22 cellular contexts compared by ENCODE assay signal in the genomic region with DNA sequence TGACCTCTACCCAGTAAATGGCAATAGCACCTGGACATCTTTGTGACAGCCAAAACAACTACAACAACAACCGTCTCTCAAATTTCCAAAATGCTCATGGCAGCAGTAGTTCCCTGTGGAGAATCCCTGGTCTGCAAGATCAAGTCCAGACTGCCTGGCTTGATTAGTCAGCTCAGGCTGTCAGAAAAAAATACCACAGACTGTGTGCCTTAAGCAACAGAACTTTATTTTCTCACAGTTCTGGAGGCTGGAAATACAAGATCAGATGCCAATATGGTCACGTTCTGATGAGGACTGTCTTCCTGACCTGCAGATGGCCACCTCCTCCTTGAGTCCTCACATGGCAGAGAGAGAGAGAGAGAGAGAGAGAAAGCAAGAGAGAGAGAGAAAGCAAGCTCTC. TPM values are rescaled to one million over a fixed set of nuclear protein-coding genes. Genes with fewer than 3 reads are reported as not detected.
A peak's percentile ranks its signal among the peaks of the same experiment; 100 is the strongest.
DNase-seq lines count a peak whose midpoint lies in the region; ATAC-seq, FAIRE-seq and TF ChIP-seq lines count a peak whose summit lies in the region.
"Had no signal": no experiment of that assay in that cellular context is flagged by ENCODE, and none has a peak within 500 bp of the region (broad histone marks: within the 10 kb centered on the region; RNA-seq: fewer than 3 reads in every experiment).

No MANE protein-coding gene starts in this region.

- DNase-seq in AG04449 (ENCODE audit: low read depth, low spot score) = peak; percentile 34
- DNase-seq in H54 (ENCODE audit: insufficient read length, low spot score) = no peak
- DNase-seq in astrocyte of the hippocampus (ENCODE audit: low read depth, low spot score) = peak; percentile 31
- DNase-seq in hepatic stellate cell (ENCODE audit: low spot score) = peak; percentile 19
- no peak for DNase-seq in ovary
- no peak for DNase-seq in COLO668 (lab: John Stamatoyannopoulos, UW; ENCODE audit: unreplicated experiment)
- DNase-seq: activated CD4-positive, alpha-beta T cell treated with anti-CD3 and anti-CD28 coated beads, Interleukin-2, amount 10 ng/mL, durations not matched to agents 7 days and 5 days; activated CD8-positive, alpha-beta memory T cell treated with anti-CD3 and anti-CD28 coated beads, Interleukin-2, amount 50 U/mL, for 48 hours; aorta; CD8-positive, alpha-beta T cell; head of caudate nucleus; KBM-7; NCI-H1105 treated with DMSO at 0.1 percent for 48 hours; NCI-H748 treated with DMSO at 0.1 percent for 48 hours; sigmoid colon had no signal

- TF ChIP-seq POLR2A in H54 (IDR thresholded peaks at IDR 0.05; ENCODE audit: low read depth, low read length) (no peak), ovary (IDR thresholded peaks at IDR 0.05) (no peak)

- POLR2A ChIA-PET in AG04449 (lab: Yijun Ruan, JAX) = no interaction called here

- no peak for TF ChIP-seq CTCF in AG04449 (IDR thresholded peaks at IDR 0.05; ENCODE audit: insufficient read depth, low read length, missing control alignments)
- no peak for TF ChIP-seq CTCF in ovary (IDR thresholded peaks at IDR 0.05)

- no peaks in the 10 kb centered on the region for H3K36me3 ChIP-seq in ovary
- H3K36me3 ChIP-seq: sigmoid colon, vagina had no signal

- 65 to 75% (median 70%) methylated on average over 2 of the region's 2 CpGs for WGBS in ovary, 3 donors

- CTCF ChIA-PET in AG04449 (lab: Yijun Ruan, JAX) = no interaction called here

- intact Hi-C loops in ovary (cut with DNase I) = no loop called here

- no peak for TF ChIP-seq EP300 in ovary (IDR thresholded peaks at IDR 0.05)

- H3K4me1 ChIP-seq in ovary (ENCODE audit: insufficient read depth) = no peaks in the 10 kb centered on the region
- H3K4me1 ChIP-seq: A549, vagina had no signal

- no peaks in the 10 kb centered on the region for H3K9me3 ChIP-seq in ovary
- H3K9me3 ChIP-seq: A549, sigmoid colon, vagina had no signal

- peak; percentile 6 for FAIRE-seq in H54 (lab: Jason Lieb, UNC)
- FAIRE-seq: A549, islet of Langerhans, TTC549 had no signal

- ATAC-seq in GM21528 (IDR thresholded peaks at IDR 0.05; ENCODE audit: low FRiP score, unreplicated experiment) (no peak), HG03108 (IDR thresholded peaks at IDR 0.05; ENCODE audit: unreplicated experiment) (no peak)
- ATAC-seq: A549; CD8-positive, alpha-beta T cell; Panc1 had no signal

- no peaks in the 10 kb centered on the region for H3K27me3 ChIP-seq in ovary
- H3K27me3 ChIP-seq: sigmoid colon, vagina had no signal

- H3K4me3 ChIP-seq in AG04449 (ENCODE audit: low read depth, low read length) (no peak overlapping the region), ovary (no peak overlapping the region)
- H3K4me3 ChIP-seq: A549, sigmoid colon, vagina had no signal

- H3K27ac ChIP-seq in ovary = no peak overlapping the region
- H3K27ac ChIP-seq: A549, sigmoid colon, vagina had no signal

RNA-seq across cellular contexts. Expression of gene MOCS2, which starts 52.3 kb away (rescaled TPM):
- total RNA-seq in ovary = 10 to 100 TPM; 32.9 to 45.5 (median 39.6) TPM
- polyA plus RNA-seq in ovary = 10 to 100 TPM; 41.7 to 72.2 TPM

Comparison
In these comparisons a context has a peak if more than half of its experiments do, and no peak if none do; other contexts are left out.
1. DNase-seq: peak in AG04449 (single experiment), astrocyte of the hippocampus (single experiment) and hepatic stellate cell (single experiment); none in H54 (single experiment), ovary (0 of 5) and COLO668 (single experiment).